In genomic region chr9:120742951-120743416, GRCh38 we compare ENCODE assay signal across 10 cellular contexts. TPM values are rescaled to one million over a fixed set of nuclear protein-coding genes. Genes with fewer than 3 reads are reported as not detected.
DNase-seq lines count a peak whose midpoint lies in the region; ATAC-seq, FAIRE-seq and TF ChIP-seq lines count a peak whose summit lies in the region.
"Had no signal": no experiment of that assay in that cellular context is flagged by ENCODE, and none has a peak within 500 bp of the region (broad histone marks: within the 10 kb centered on the region; RNA-seq: fewer than 3 reads in every experiment).

No MANE protein-coding gene starts in this region.

- peak; percentile 78 for ATAC-seq in naive thymus-derived CD4-positive, alpha-beta T cell
- no peak for ATAC-seq in GM19324 (IDR thresholded peaks at IDR 0.05; ENCODE audit: low FRiP score, unreplicated experiment)
- ATAC-seq in GM18511 (IDR thresholded peaks at IDR 0.05; ENCODE audit: unreplicated experiment): no peak

- H3K27ac ChIP-seq in naive thymus-derived CD4-positive, alpha-beta T cell (ENCODE audit: low read depth, low read length): no peak overlapping the region
- H3K27ac ChIP-seq: skin epidermis had no signal

- no peaks in the 10 kb centered on the region for H3K9me3 ChIP-seq in Caco-2
- H3K9me3 ChIP-seq in naive thymus-derived CD4-positive, alpha-beta T cell (ENCODE audit: control insufficient read depth in 2 of 3, low read length in 3 of 3): no peaks in the 10 kb centered on the region

- CTCF ChIA-PET in Caco-2 (lab: Charles Lee): no interaction called here
- CTCF ChIA-PET in naive thymus-derived CD4-positive, alpha-beta T cell (lab: Charles Lee): no interaction called here

- no peaks in the 10 kb centered on the region for H3K4me1 Mint-ChIP-seq in Caco-2 (ENCODE audit: low read depth, unreplicated experiment)
- H3K4me1 Mint-ChIP-seq in naive thymus-derived CD4-positive, alpha-beta T cell: peaks cover 0 to 4% (median 0%) of the 10 kb centered on the region in 7 donors
- H3K4me1 Mint-ChIP-seq in activated T-helper 1 cell treated with anti-CD3 and anti-CD28 coated beads, Interleukin-12 subunit alpha, Interleukin-12 subunit beta, Interleukin-2, Interleukin-4 antibody, amounts not matched to agents 30 ng/mL and 10 ng/mL and 1 ng/mL, durations not matched to agents 14 hours and 24 hours and 36 hours (ENCODE audit: low read depth): no peaks in the 10 kb centered on the region

- POLR2A ChIA-PET in Caco-2 (lab: Charles Lee): no interaction called here
- POLR2A ChIA-PET in naive thymus-derived CD4-positive, alpha-beta T cell (lab: Charles Lee): no interaction called here

- H3K27me3 ChIP-seq in Caco-2 (replicated peaks; ENCODE audit: control insufficient read depth, insufficient read depth, low read length): no peaks in the 10 kb centered on the region
- no peaks in the 10 kb centered on the region for H3K27me3 ChIP-seq in naive thymus-derived CD4-positive, alpha-beta T cell (ENCODE audit: control insufficient read depth in 2 of 2, insufficient read depth in 2 of 2, low read length in 2 of 2)

- intact Hi-C loops in Caco-2 (cut with micrococcal nuclease; ENCODE audit: unreplicated experiment): loop anchor here (1.0 to 5.0 kb wide), 4 partner anchors 124 to 318 kb away; no protein-coding TSS in a partner anchor
- intact Hi-C loops in naive thymus-derived CD4-positive, alpha-beta T cell (cut with micrococcal nuclease): loop anchor here (1.0 to 10.0 kb wide), 4 partner anchors 122 to 1382 kb away; no protein-coding TSS in a partner anchor
- intact Hi-C loops in activated T-helper 1 cell treated with anti-CD3 and anti-CD28 coated beads, Interleukin-12 subunit alpha, Interleukin-12 subunit beta, Interleukin-2, Interleukin-4 antibody, amounts not matched to agents 30 ng/mL and 10 ng/mL and 1 ng/mL, durations not matched to agents 14 hours and 24 hours and 36 hours (cut with micrococcal nuclease): loop anchor here (1.0 kb wide), 1 partner anchor 317 kb away; no protein-coding TSS in a partner anchor

- peak; percentile 67 to 78 for TF ChIP-seq CTCF in Caco-2 (IDR thresholded peaks at IDR 0.05; ENCODE audit: insufficient read depth in 1 of 2, low read depth in 1 of 2, low read length in 1 of 2, severe bottlenecking in 1 of 2, unreplicated experiment in 1 of 2)
- TF ChIP-seq CTCF in choroid plexus epithelial cell (conservative IDR thresholded peaks at IDR 0.05; ENCODE audit: low read depth, low read length): peak; percentile 78

- no peaks in the 10 kb centered on the region for H3K27me3 Mint-ChIP-seq in Caco-2 (ENCODE audit: insufficient read depth, unreplicated experiment)
- H3K27me3 Mint-ChIP-seq in naive thymus-derived CD4-positive, alpha-beta T cell: no peaks in the 10 kb centered on the region
- peaks cover 8% of the 10 kb centered on the region for H3K27me3 Mint-ChIP-seq in activated T-helper 1 cell treated with anti-CD3 and anti-CD28 coated beads, Interleukin-12 subunit alpha, Interleukin-12 subunit beta, Interleukin-2, Interleukin-4 antibody, amounts not matched to agents 30 ng/mL and 10 ng/mL and 1 ng/mL, durations not matched to agents 14 hours and 24 hours and 36 hours (ENCODE audit: insufficient read depth)

- BruUV-seq in Caco-2 (replicated peaks; lab: Mats Ljungman, UMichigan): no TSS peak

- no peaks in the 10 kb centered on the region for H3K9me3 Mint-ChIP-seq in Caco-2 (ENCODE audit: unreplicated experiment)
- no peaks in the 10 kb centered on the region for H3K9me3 Mint-ChIP-seq in naive thymus-derived CD4-positive, alpha-beta T cell
- no peaks in the 10 kb centered on the region for H3K9me3 Mint-ChIP-seq in activated T-helper 1 cell treated with anti-CD3 and anti-CD28 coated beads, Interleukin-12 subunit alpha, Interleukin-12 subunit beta, Interleukin-2, Interleukin-4 antibody, amounts not matched to agents 30 ng/mL and 10 ng/mL and 1 ng/mL, durations not matched to agents 14 hours and 24 hours and 36 hours

- DNase-seq in Caco-2 (peak in 1 of 2 experiments; percentile 50), GM19239 (ENCODE audit: insufficient read length, low spot score) (peak; percentile 57), NCI-H774 (lab: John Stamatoyannopoulos, UW) (peak; percentile 30), choroid plexus epithelial cell (ENCODE audit: low read depth) (peak; percentile 61)
- peak in 5 of 9 donors; percentile 5 to 30 (median 13) for DNase-seq in naive thymus-derived CD4-positive, alpha-beta T cell
- no peak for DNase-seq in activated T-helper 1 cell treated with anti-CD3 and anti-CD28 coated beads, Interleukin-12 subunit alpha, Interleukin-12 subunit beta, Interleukin-2, Interleukin-4 antibody, amounts not matched to agents 30 ng/mL and 10 ng/mL and 1 ng/mL, durations not matched to agents 14 hours and 24 hours and 36 hours (ENCODE audit: low spot score)

- H3K36me3 ChIP-seq in Caco-2 (ENCODE audit: control insufficient read depth, insufficient read depth, low read length): no peaks in the 10 kb centered on the region
- no peaks in the 10 kb centered on the region for H3K36me3 ChIP-seq in naive thymus-derived CD4-positive, alpha-beta T cell (ENCODE audit: control insufficient read depth in 2 of 3, insufficient read depth in 3 of 3, low read length in 3 of 3)

- H3K4me3 Mint-ChIP-seq in Caco-2 (ENCODE audit: unreplicated experiment): no peak overlapping the region
- no peak overlapping the region for H3K4me3 Mint-ChIP-seq in naive thymus-derived CD4-positive, alpha-beta T cell
- no peak overlapping the region for H3K4me3 Mint-ChIP-seq in activated T-helper 1 cell treated with anti-CD3 and anti-CD28 coated beads, Interleukin-12 subunit alpha, Interleukin-12 subunit beta, Interleukin-2, Interleukin-4 antibody, amounts not matched to agents 30 ng/mL and 10 ng/mL and 1 ng/mL, durations not matched to agents 14 hours and 24 hours and 36 hours

- H3K27ac Mint-ChIP-seq in Caco-2 (ENCODE audit: unreplicated experiment): no peak overlapping the region
- no peak overlapping the region for H3K27ac Mint-ChIP-seq in naive thymus-derived CD4-positive, alpha-beta T cell
- H3K27ac Mint-ChIP-seq in activated T-helper 1 cell treated with anti-CD3 and anti-CD28 coated beads, Interleukin-12 subunit alpha, Interleukin-12 subunit beta, Interleukin-2, Interleukin-4 antibody, amounts not matched to agents 30 ng/mL and 10 ng/mL and 1 ng/mL, durations not matched to agents 14 hours and 24 hours and 36 hours: no peak overlapping the region

- H3K4me3 ChIP-seq in Caco-2 (ENCODE audit: low read depth, low read length) (no peak overlapping the region), choroid plexus epithelial cell (ENCODE audit: low read depth, low read length) (no peak overlapping the region)
- no peak overlapping the region for H3K4me3 ChIP-seq in naive thymus-derived CD4-positive, alpha-beta T cell (ENCODE audit: low read length)
- H3K4me3 ChIP-seq: skin epidermis had no signal

- H3K4me1 ChIP-seq in Caco-2: no peaks in the 10 kb centered on the region
- H3K4me1 ChIP-seq in naive thymus-derived CD4-positive, alpha-beta T cell (ENCODE audit: control insufficient read depth in 2 of 2, insufficient read depth in 2 of 2, low read length in 2 of 2): no peaks in the 10 kb centered on the region

- no peaks in the 10 kb centered on the region for H3K36me3 Mint-ChIP-seq in Caco-2 (ENCODE audit: insufficient read depth, unreplicated experiment)
- peaks cover 0 to 7% (median 0%) of the 10 kb centered on the region in 5 donors for H3K36me3 Mint-ChIP-seq in naive thymus-derived CD4-positive, alpha-beta T cell
- no peaks in the 10 kb centered on the region for H3K36me3 Mint-ChIP-seq in activated T-helper 1 cell treated with anti-CD3 and anti-CD28 coated beads, Interleukin-12 subunit alpha, Interleukin-12 subunit beta, Interleukin-2, Interleukin-4 antibody, amounts not matched to agents 30 ng/mL and 10 ng/mL and 1 ng/mL, durations not matched to agents 14 hours and 24 hours and 36 hours (ENCODE audit: low read depth)

- FAIRE-seq in GM19239 (lab: Jason Lieb, UNC): peak; percentile 39
- FAIRE-seq: TTC549 had no signal

RNA-seq across cellular contexts. Expression of gene MEGF9, which starts 28.7 kb away (rescaled TPM):
- 2.8 and 2.9 TPM in 2 replicates for total RNA-seq in Caco-2 (2022)
- 10 to 100 TPM in 4 of 5 experiments, 1 to 10 TPM in 1; 9.5 to 35.4 (median 11.1) TPM for total RNA-seq in naive thymus-derived CD4-positive, alpha-beta T cell
- 1 to 10 TPM; 3.9 to 7.4 TPM for polyA plus RNA-seq in naive thymus-derived CD4-positive, alpha-beta T cell
- total RNA-seq in activated T-helper 1 cell treated with anti-CD3 and anti-CD28 coated beads, Interleukin-12 subunit alpha, Interleukin-12 subunit beta, Interleukin-2, Interleukin-4 antibody, amounts not matched to agents 30 ng/mL and 10 ng/mL and 1 ng/mL, durations not matched to agents 14 hours and 24 hours and 36 hours: 5.4 and 5.9 TPM in 2 replicates

RNA-seq across cellular contexts. Expression of gene FBXW2, which starts 50.2 kb away (rescaled TPM):
- 72.7 and 74.3 TPM in 2 replicates for total RNA-seq in Caco-2 (2022)
- 10 to 100 TPM; 72.5 to 90.3 (median 77.9) TPM for total RNA-seq in naive thymus-derived CD4-positive, alpha-beta T cell
- 10 to 100 TPM; 31.5 to 37.4 TPM for polyA plus RNA-seq in naive thymus-derived CD4-positive, alpha-beta T cell
- total RNA-seq in activated T-helper 1 cell treated with anti-CD3 and anti-CD28 coated beads, Interleukin-12 subunit alpha, Interleukin-12 subunit beta, Interleukin-2, Interleukin-4 antibody, amounts not matched to agents 30 ng/mL and 10 ng/mL and 1 ng/mL, durations not matched to agents 14 hours and 24 hours and 36 hours: 82.2 and 85.0 TPM in 2 replicates
